In genomic region chr1:104197516-104197915, GRCh38 we compare ENCODE assay signal across 35 cellular contexts.
"Had no signal": no experiment of that assay in that cellular context is flagged by ENCODE, and none has a peak within 500 bp of the region (broad histone marks: within the 10 kb centered on the region; RNA-seq: fewer than 3 reads in every experiment).

No MANE protein-coding gene starts in this region.

- H3K4me1 Mint-ChIP-seq: activated B cell treated with CpG ODN at 0.5 μM for 24 hours; activated CD4-positive, alpha-beta T cell treated with anti-CD3 and anti-CD28 coated beads, Interleukin-2, amount 10 ng/mL, durations not matched to agents 24 days and 14 days; activated naive CD8-positive, alpha-beta T cell treated with anti-CD3 and anti-CD28 coated beads for 36 hours; activated T-helper 17 cell treated with anti-CD3 and anti-CD28 coated beads, Interleukin-2, amount 50 U/mL, for 72 hours; brain; central memory CD8-positive, alpha-beta T cell; T-helper 17 cell had no signal

- H3K36me3 Mint-ChIP-seq: activated CD4-positive, alpha-beta memory T cell treated with anti-CD3 and anti-CD28 coated beads for 36 hours; activated naive CD4-positive, alpha-beta T cell treated with anti-CD3 and anti-CD28 coated beads, Interleukin-2, amount 50 U/mL, for 72 hours; activated naive CD8-positive, alpha-beta T cell treated with anti-CD3 and anti-CD28 coated beads for 36 hours; brain had no signal

- H3K36me3 ChIP-seq: adrenal gland, cardiac muscle cell had no signal

- H3K4me1 ChIP-seq: adrenal gland had no signal

- ATAC-seq: activated CD8-positive, alpha-beta T cell treated with anti-CD3 and anti-CD28 coated beads for 36 hours; activated naive CD4-positive, alpha-beta T cell treated with anti-CD3 and anti-CD28 coated beads, Interleukin-2, amount 50 U/mL, for 72 hours; activated T-cell treated with anti-CD3 and anti-CD28 coated beads, Interleukin-2, amount 50 U/mL, for 4 hours; activated T-cell treated with anti-CD3 and anti-CD28 coated beads, Interleukin-2, amount 50 U/mL, for 72 hours; activated T-helper 17 cell treated with anti-CD3 and anti-CD28 coated beads, Interleukin-2, amount 50 U/mL, for 72 hours; T-helper 17 cell had no signal

- H3K27me3 Mint-ChIP-seq: activated B cell treated with CpG ODN at 0.5 μM for 24 hours; activated CD4-positive, alpha-beta memory T cell treated with anti-CD3 and anti-CD28 coated beads for 36 hours; activated CD4-positive, alpha-beta T cell treated with anti-CD3 and anti-CD28 coated beads, Interleukin-2, amount 10 ng/mL, durations not matched to agents 24 days and 14 days; activated CD8-positive, alpha-beta T cell treated with anti-CD3 and anti-CD28 coated beads for 36 hours; activated naive CD8-positive, alpha-beta T cell treated with anti-CD3 and anti-CD28 coated beads for 36 hours; activated T-helper 17 cell treated with anti-CD3 and anti-CD28 coated beads, Interleukin-2, amount 50 U/mL, for 72 hours; brain; central memory CD8-positive, alpha-beta T cell; T-helper 17 cell had no signal

- FAIRE-seq: bronchial epithelial cell, TTC549 had no signal

- H3K4me3 ChIP-seq: adrenal gland, cardiac muscle cell had no signal

- H3K9me3 ChIP-seq: adrenal gland had no signal

- H3K27ac Mint-ChIP-seq: activated B cell treated with CpG ODN at 0.5 μM for 24 hours; activated CD4-positive, alpha-beta memory T cell treated with anti-CD3 and anti-CD28 coated beads for 36 hours; activated CD4-positive, alpha-beta T cell treated with anti-CD3 and anti-CD28 coated beads, Interleukin-2, amount 10 ng/mL, durations not matched to agents 24 days and 14 days; activated CD8-positive, alpha-beta T cell treated with anti-CD3 and anti-CD28 coated beads for 36 hours; activated naive CD4-positive, alpha-beta T cell treated with anti-CD3 and anti-CD28 coated beads for 36 hours; activated naive CD4-positive, alpha-beta T cell treated with anti-CD3 and anti-CD28 coated beads, Interleukin-2, amount 50 U/mL, for 72 hours; activated naive CD8-positive, alpha-beta T cell treated with anti-CD3 and anti-CD28 coated beads for 36 hours; activated T-cell treated with anti-CD3 and anti-CD28 coated beads, Interleukin-2, amount 50 U/mL, for 72 hours; activated T-helper 1 cell treated with anti-CD3 and anti-CD28 coated beads, Interleukin-12 subunit alpha, Interleukin-12 subunit beta, Interleukin-2, Interleukin-4 antibody, amounts not matched to agents 30 ng/mL and 10 ng/mL and 1 ng/mL, durations not matched to agents 14 hours and 24 hours and 36 hours; activated T-helper 17 cell treated with anti-CD3 and anti-CD28 coated beads, Interleukin-2, amount 50 U/mL, for 72 hours; brain; T-helper 17 cell had no signal

- H3K27ac ChIP-seq: adrenal gland, cardiac muscle cell, VCaP had no signal

- H3K9me3 Mint-ChIP-seq: activated T-helper 1 cell treated with anti-CD3 and anti-CD28 coated beads, Interleukin-12 subunit alpha, Interleukin-12 subunit beta, Interleukin-2, Interleukin-4 antibody, amounts not matched to agents 30 ng/mL and 10 ng/mL and 1 ng/mL, durations not matched to agents 14 hours and 24 hours and 36 hours had no signal

- DNase-seq: activated B cell treated with CpG ODN at 0.5 μM for 24 hours; activated CD4-positive, alpha-beta memory T cell treated with anti-CD3 and anti-CD28 coated beads for 36 hours; activated CD4-positive, alpha-beta T cell treated with anti-CD3 and anti-CD28 coated beads for 4 hours; activated CD4-positive, alpha-beta T cell treated with anti-CD3 and anti-CD28 coated beads, Interleukin-2, amount 10 ng/mL, durations not matched to agents 24 days and 14 days; activated CD4-positive, alpha-beta T cell treated with anti-CD3 and anti-CD28 coated beads, Interleukin-2, amount 50 U/mL, for 1 hour; activated CD4-positive, alpha-beta T cell treated with anti-CD3 and anti-CD28 coated beads, Interleukin-2, amount 50 U/mL, for 4 hours; activated CD4-positive, CD25-positive, alpha-beta regulatory T cell treated with anti-CD3 and anti-CD28 coated beads, Interleukin-2, amount 50 U/mL, for 72 hours; activated CD8-positive, alpha-beta memory T cell treated with anti-CD3 and anti-CD28 coated beads, Interleukin-2, amount 50 U/mL, for 4 hours; activated CD8-positive, alpha-beta T cell treated with anti-CD3 and anti-CD28 coated beads for 36 hours; activated effector memory CD4-positive, alpha-beta T cell treated with anti-CD3 and anti-CD28 coated beads, Interleukin-2, amount 50 U/mL, for 16 hours; activated gamma-delta T cell treated with Interleukin-2 at 50 U/mL for 16 hours; activated naive CD4-positive, alpha-beta T cell; activated naive CD4-positive, alpha-beta T cell treated with anti-CD3 and anti-CD28 coated beads for 36 hours; activated naive CD4-positive, alpha-beta T cell treated with anti-CD3 and anti-CD28 coated beads, Interleukin-2, amount 50 U/mL, for 16 hours; activated naive CD8-positive, alpha-beta T cell treated with anti-CD3 and anti-CD28 coated beads for 36 hours; activated T-cell treated with anti-CD3 and anti-CD28 coated beads for 4 hours; activated T-cell treated with anti-CD3 and anti-CD28 coated beads, Interleukin-2, amount 50 U/mL, for 1 hour; activated T-cell treated with anti-CD3 and anti-CD28 coated beads, Interleukin-2, amount 50 U/mL, for 4 hours; activated T-cell treated with anti-CD3 and anti-CD28 coated beads, Interleukin-2, amount 50 U/mL, for 72 hours; adrenal gland; amniotic stem cell; aorta; caudate nucleus; cerebellar nuclear complex; T-helper 17 cell; T-helper 9 cell had no signal

- H3K27me3 ChIP-seq: adrenal gland, cardiac muscle cell had no signal

- H3K4me3 Mint-ChIP-seq: activated B cell treated with CpG ODN at 0.5 μM for 24 hours; activated CD4-positive, alpha-beta memory T cell treated with anti-CD3 and anti-CD28 coated beads for 36 hours; activated CD4-positive, alpha-beta T cell treated with anti-CD3 and anti-CD28 coated beads, Interleukin-2, amount 10 ng/mL, durations not matched to agents 24 days and 14 days; activated CD8-positive, alpha-beta T cell treated with anti-CD3 and anti-CD28 coated beads for 36 hours; activated naive CD4-positive, alpha-beta T cell treated with anti-CD3 and anti-CD28 coated beads for 36 hours; activated naive CD8-positive, alpha-beta T cell treated with anti-CD3 and anti-CD28 coated beads for 36 hours; activated T-cell treated with anti-CD3 and anti-CD28 coated beads, Interleukin-2, amount 50 U/mL, for 4 hours; activated T-cell treated with anti-CD3 and anti-CD28 coated beads, Interleukin-2, amount 50 U/mL, for 72 hours; activated T-helper 1 cell treated with anti-CD3 and anti-CD28 coated beads, Interleukin-12 subunit alpha, Interleukin-12 subunit beta, Interleukin-2, Interleukin-4 antibody, amounts not matched to agents 30 ng/mL and 10 ng/mL and 1 ng/mL, durations not matched to agents 14 hours and 24 hours and 36 hours; activated T-helper 17 cell treated with anti-CD3 and anti-CD28 coated beads, Interleukin-2, amount 50 U/mL, for 72 hours; brain; central memory CD8-positive, alpha-beta T cell; T-helper 17 cell had no signal
